ENCODE assay signal across 1 cellular context in genomic region chr16:75289189-75289588, GRCh38.
TF ChIP-seq lines count a peak whose summit lies in the region.

No MANE protein-coding gene starts in this region.

TF ChIP-seq in GM12878, 131 proteins besides CTCF, POLR2A, EP300 and RAD21 (continued from another document):
- TF ChIP-seq PRDM15 (CRISPR knock-in tag; IDR thresholded peaks at IDR 0.05) (no peak), RFX5 (IDR thresholded peaks at IDR 0.05; ENCODE audit: low read depth, low read length) (no peak), IKZF1 (conservative IDR thresholded peaks at IDR 0.05) (no peak), ETV6 (conservative IDR thresholded peaks at IDR 0.05 in 1 of 2, IDR thresholded peaks at IDR 0.05 in 1 of 2; ENCODE audit: borderline replicate concordance in 1 of 2, low read depth in 1 of 2) (no peak), CBX5 (IDR thresholded peaks at IDR 0.05; ENCODE audit: low read depth) (no peak), TCF12 (IDR thresholded peaks at IDR 0.05; ENCODE audit: low read depth, low read length) (no peak), SUPT20H (IDR thresholded peaks at IDR 0.05; ENCODE audit: borderline replicate concordance, control insufficient read depth, low read depth, low read length) (no peak), ZBED1 (IDR thresholded peaks at IDR 0.05; ENCODE audit: borderline replicate concordance) (no peak), CHD1 (IDR thresholded peaks at IDR 0.05; ENCODE audit: low read depth, low read length) (no peak), EZH2 (IDR thresholded peaks at IDR 0.05; ENCODE audit: borderline replicate concordance, control insufficient read depth, low read depth, low read length) (no peak), NR2F1 (conservative IDR thresholded peaks at IDR 0.05) (no peak), BACH1 (IDR thresholded peaks at IDR 0.05; ENCODE audit: borderline replicate concordance) (no peak), ZNF622 (IDR thresholded peaks at IDR 0.05) (no peak), USF2 (IDR thresholded peaks at IDR 0.05; ENCODE audit: borderline replicate concordance, low read depth, low read length) (no peak), MYB (IDR thresholded peaks at IDR 0.05; ENCODE audit: borderline replicate concordance, low read depth, low read length) (no peak)
